Comparison of ENCODE assay signal across 15 cellular contexts in genomic region chr3:123315271-123315595, GRCh38.
DNase-seq lines count a peak whose midpoint lies in the region; ATAC-seq, FAIRE-seq and TF ChIP-seq lines count a peak whose summit lies in the region.
"Had no signal": no experiment of that assay in that cellular context is flagged by ENCODE, and none has a peak within 500 bp of the region (broad histone marks: within the 10 kb centered on the region; RNA-seq: fewer than 3 reads in every experiment).

No MANE protein-coding gene starts in this region.

- H3K4me3 Mint-ChIP-seq in chondrocyte (ENCODE audit: unreplicated experiment): no peak overlapping the region
- H3K4me3 Mint-ChIP-seq: CD8-positive, alpha-beta T cell had no signal

- H3K36me3 ChIP-seq in heart right ventricle: peaks cover 0 to 81% (median 7%) of the 10 kb centered on the region in 9 donors
- H3K36me3 ChIP-seq in kidney (ENCODE audit: control insufficient read depth in 1 of 2, insufficient read depth in 2 of 2, low read length in 2 of 2): no peaks in the 10 kb centered on the region
- H3K36me3 ChIP-seq in trophoblast cell (ENCODE audit: control insufficient read depth in 1 of 2, insufficient read depth in 2 of 2, low read length in 2 of 2): no peaks in the 10 kb centered on the region
- no peaks in the 10 kb centered on the region for H3K36me3 ChIP-seq in A673 (ENCODE audit: insufficient read depth, low read length, poor library complexity, severe bottlenecking)
- H3K36me3 ChIP-seq: HAP-1, Peyer's patch had no signal

- no peak overlapping the region for H2AFZ ChIP-seq in trophoblast cell (ENCODE audit: insufficient read depth, low read length, poor library complexity)

- no peaks in the 10 kb centered on the region for H3K79me2 ChIP-seq in trophoblast cell (ENCODE audit: control insufficient read depth, insufficient read depth, low read length, poor library complexity)

- H3K4me1 Mint-ChIP-seq in chondrocyte (ENCODE audit: low read depth): peaks cover 7% of the 10 kb centered on the region

- H2BK5ac ChIP-seq in trophoblast cell (ENCODE audit: low read depth, low read length, poor library complexity): no peak overlapping the region

- H3K27ac ChIP-seq in heart right ventricle: peak overlapping the region in 8 of 10 donors; percentile 21 to 69 (median 49)
- H3K27ac ChIP-seq in kidney (ENCODE audit: low read depth in 2 of 2, low read length in 2 of 2): no peak overlapping the region
- no peak overlapping the region for H3K27ac ChIP-seq in trophoblast cell (ENCODE audit: low read depth, low read length)
- no peak overlapping the region for H3K27ac ChIP-seq in A673 (ENCODE audit: low read depth, low read length, poor library complexity, severe bottlenecking)
- H3K27ac ChIP-seq: Peyer's patch had no signal

- no peak overlapping the region for H3K4ac ChIP-seq in trophoblast cell (ENCODE audit: low read depth, low read length)

- TF ChIP-seq CTCF in heart right ventricle (IDR thresholded peaks at IDR 0.05) (no peak), chondrocyte (IDR thresholded peaks at IDR 0.05) (no peak), kidney (IDR thresholded peaks at IDR 0.05; ENCODE audit: borderline replicate concordance, extremely low read depth, insufficient read depth) (no peak), A673 (conservative IDR thresholded peaks at IDR 0.05; ENCODE audit: low read depth, low read length) (no peak)

- POLR2A ChIA-PET in A673 (lab: Charles Lee; ENCODE audit: low non-redundant PET): no interaction called here

- H3K9me3 ChIP-seq in heart right ventricle (no peaks in the 10 kb centered on the region), kidney (ENCODE audit: control insufficient read depth in 1 of 2, low read length in 2 of 2) (no peaks in the 10 kb centered on the region), trophoblast cell (ENCODE audit: insufficient read depth, low read depth, low read length) (peaks cover under 1% of the 10 kb centered on the region), A673 (ENCODE audit: low read depth, low read length, poor library complexity, severe bottlenecking) (no peaks in the 10 kb centered on the region)
- H3K9me3 ChIP-seq: HAP-1, Peyer's patch had no signal

- H4K8ac ChIP-seq in trophoblast cell (ENCODE audit: low read depth, low read length): no peak overlapping the region

- intact Hi-C loops in heart right ventricle (cut with DNase I): no loop called here
- intact Hi-C loops in left ventricle myocardium superior (cut with micrococcal nuclease): no loop called here
- intact Hi-C loops in kidney (cut with DNase I): no loop called here
- intact Hi-C loops in A673 (cut with micrococcal nuclease; ENCODE audit: unreplicated experiment): no loop called here

- H3K14ac ChIP-seq in trophoblast cell (ENCODE audit: low read length): no peak overlapping the region

- H2BK120ac ChIP-seq in trophoblast cell (ENCODE audit: insufficient read depth, low read length, poor library complexity): no peak overlapping the region

- H3K23ac ChIP-seq in trophoblast cell (ENCODE audit: low read length): no peak overlapping the region

- H3K4me3 ChIP-seq in heart right ventricle (no peak overlapping the region), kidney (ENCODE audit: low read length in 2 of 2) (no peak overlapping the region), trophoblast cell (ENCODE audit: low read depth, low read length) (no peak overlapping the region), A673 (ENCODE audit: low read depth, low read length, poor library complexity, severe bottlenecking) (no peak overlapping the region)
- H3K4me3 ChIP-seq: HAP-1, Peyer's patch had no signal

- no peaks in the 10 kb centered on the region for H3K79me1 ChIP-seq in trophoblast cell (ENCODE audit: low read length)

- FAIRE-seq in kidney (lab: Jason Lieb, UNC): no peak
- FAIRE-seq: HTR-8/SVneo had no signal

- no peak overlapping the region for H3K4me2 ChIP-seq in trophoblast cell (ENCODE audit: low read length)

- H3K27me3 ChIP-seq in heart right ventricle (peaks cover 0 to 12% (median 0%) of the 10 kb centered on the region in 7 donors), trophoblast cell (ENCODE audit: insufficient read depth, low read length) (no peaks in the 10 kb centered on the region), A673 (replicated peaks; ENCODE audit: insufficient read depth, low read depth, low read length, poor library complexity) (peaks cover 54% of the 10 kb centered on the region)
- H3K27me3 ChIP-seq: Peyer's patch had no signal

- BruUV-seq in A673 (replicated peaks; lab: Mats Ljungman, UMichigan): no TSS peak

- ATAC-seq in heart right ventricle (no peak), left ventricle myocardium superior (no peak), HG02759 (IDR thresholded peaks at IDR 0.05; ENCODE audit: unreplicated experiment) (no peak)
- ATAC-seq: CD8-positive, alpha-beta T cell had no signal

- DNase-seq in heart right ventricle (no peak), left ventricle myocardium superior (no peak), chondrocyte (ENCODE audit: low spot score) (peak; percentile 28), kidney (peak; percentile 10), trophoblast cell (no peak), A673 (ENCODE audit: low spot score) (no peak), NCI-H1694 treated with DMSO at 0.1 percent for 48 hours (lab: John Stamatoyannopoulos, UW) (no peak)
- DNase-seq: CD8-positive, alpha-beta T cell; MM.1S; NCI-H1436 treated with DMSO at 0.1 percent for 48 hours; NCI-H446; Peyer's patch had no signal

- no peak overlapping the region for H2BK12ac ChIP-seq in trophoblast cell (ENCODE audit: low read length)

- H4K12ac ChIP-seq in trophoblast cell (ENCODE audit: low read depth, low read length): no peak overlapping the region

- CTCF ChIA-PET in A673 (lab: Charles Lee): no interaction called here

- no peak overlapping the region for H3K18ac ChIP-seq in trophoblast cell (ENCODE audit: low read length)

- H3K27ac Mint-ChIP-seq in chondrocyte (ENCODE audit: unreplicated experiment): no peak overlapping the region
- H3K27ac Mint-ChIP-seq: CD8-positive, alpha-beta T cell had no signal

- H3K9ac ChIP-seq in kidney (ENCODE audit: low read length in 2 of 2) (no peak overlapping the region), trophoblast cell (ENCODE audit: low read length) (no peak overlapping the region)

- peaks cover 40% of the 10 kb centered on the region for H3K27me3 Mint-ChIP-seq in chondrocyte (ENCODE audit: low read depth)

- no peaks in the 10 kb centered on the region for H3K9me3 Mint-ChIP-seq in chondrocyte (ENCODE audit: low read depth)
- H3K9me3 Mint-ChIP-seq: CD8-positive, alpha-beta T cell had no signal

- H3K4me1 ChIP-seq in heart right ventricle: peaks cover 0 to 37% (median 12%) of the 10 kb centered on the region in 9 donors
- no peaks in the 10 kb centered on the region for H3K4me1 ChIP-seq in kidney (ENCODE audit: control insufficient read depth in 1 of 2, insufficient read depth in 1 of 2, low read depth in 1 of 2, low read length in 2 of 2)
- H3K4me1 ChIP-seq in trophoblast cell (ENCODE audit: control insufficient read depth in 1 of 2, insufficient read depth in 2 of 2, low read length in 2 of 2): peaks cover 3 to 4% of the 10 kb centered on the region in 2 experiments
- H3K4me1 ChIP-seq in A673 (ENCODE audit: insufficient read depth, low read length, poor library complexity, severe bottlenecking): no peaks in the 10 kb centered on the region
- H3K4me1 ChIP-seq: Peyer's patch had no signal

- peaks cover 13% of the 10 kb centered on the region for H3K36me3 Mint-ChIP-seq in chondrocyte (ENCODE audit: low read depth)
- H3K36me3 Mint-ChIP-seq: CD8-positive, alpha-beta T cell had no signal

- H2AK5ac ChIP-seq in trophoblast cell (ENCODE audit: low read length): no peak overlapping the region

- no peak overlapping the region for H4K91ac ChIP-seq in trophoblast cell (ENCODE audit: low read depth, low read length)

- 54 to 57% methylated on average over 4 of the region's 4 CpGs for WGBS in heart right ventricle, 2 donors
- whole genome bisulfite sequencing in trophoblast cell (ENCODE audit: extremely low coverage, insufficient coverage, insufficient read length): no CpG with 5 or more reads among the region's 4 CpGs

Comparison
In these comparisons a context has a peak if more than half of its experiments do, and no peak if none do; other contexts are left out.
1. DNase-seq: peak in chondrocyte (single experiment) and kidney (single experiment); none in heart right ventricle (0 of 2), left ventricle myocardium superior (single experiment), trophoblast cell (0 of 2), A673 (single experiment) and NCI-H1694 treated with DMSO at 0.1 percent for 48 hours (single experiment).
2. H3K27ac ChIP-seq: peak in heart right ventricle (8 of 10); none in kidney (0 of 2), trophoblast cell (single experiment) and A673 (single experiment).